Comparison of ENCODE assay signal across 23 cellular contexts in genomic region chr2:72938455-72938854, GRCh38. TPM values are rescaled to one million over a fixed set of nuclear protein-coding genes. Genes with fewer than 3 reads are reported as not detected.
"Had no signal": no experiment of that assay in that cellular context is flagged by ENCODE, and none has a peak within 500 bp of the region (broad histone marks: within the 10 kb centered on the region; RNA-seq: fewer than 3 reads in every experiment).

No MANE protein-coding gene starts in this region.

- H3K4me1 ChIP-seq: lower lobe of right lung had no signal

- H3K9me3 ChIP-seq: esophagus squamous epithelium, gastroesophageal sphincter, left ventricle myocardium inferior, lower lobe of right lung, sigmoid colon, stomach, thoracic aorta had no signal

- H3K27ac ChIP-seq: esophagus squamous epithelium, gastroesophageal sphincter, left ventricle myocardium inferior, lower lobe of right lung, sigmoid colon, skin epidermis, stomach, thoracic aorta had no signal

- H3K27me3 ChIP-seq: sigmoid colon had no signal

- H3K4me3 ChIP-seq: esophagus squamous epithelium, gastroesophageal sphincter, left ventricle myocardium inferior, lower lobe of right lung, sigmoid colon, skin epidermis, stomach, thoracic aorta had no signal

- DNase-seq: effector memory CD8-positive, alpha-beta T cell; esophagus squamous epithelium; foreskin fibroblast; glutamatergic neuron; islet precursor cell; left ventricle myocardium inferior; lower lobe of right lung; natural killer cell; sigmoid colon; stimulated activated CD4-positive, alpha-beta T cell treated with anti-CD3 and anti-CD28 coated beads, Interleukin-12 subunit alpha, Interleukin-12 subunit beta, amount 100 ng/mL, for 4 hours; stimulated activated naive CD4-positive, alpha-beta T cell; stomach; substantia nigra; trophoblast cell had no signal

- H3K36me3 ChIP-seq: lower lobe of right lung, thoracic aorta had no signal

RNA-seq across cellular contexts. Expression of gene EMX1, which starts 21.1 kb away (rescaled TPM):
- total RNA-seq: left ventricle myocardium inferior, lower lobe of right lung, mesothelial cell of epicardium, myocyte, natural killer cell, neural crest cell, osteocyte, pulmonary artery endothelial cell, sigmoid colon, thoracic aorta, urinary bladder had no signal
- polyA plus RNA-seq: urinary bladder had no signal
